ENCODE assay signal across 10 cellular contexts in genomic region chr19:4506449-4507149, GRCh38.
DNase-seq lines count a peak whose midpoint lies in the region; TF ChIP-seq lines count a peak whose summit lies in the region.
"Had no signal": no experiment of that assay in that cellular context is flagged by ENCODE, and none has a peak within 500 bp of the region (broad histone marks: within the 10 kb centered on the region; RNA-seq: fewer than 3 reads in every experiment).

No MANE protein-coding gene starts in this region.

- TF ChIP-seq CTCF in AG04449 (IDR thresholded peaks at IDR 0.05; ENCODE audit: insufficient read depth, low read length, missing control alignments) (no peak), foreskin fibroblast (IDR thresholded peaks at IDR 0.05; ENCODE audit: low read depth, low read length) (no peak)

- peak; percentile 17 for DNase-seq in AG04449 (ENCODE audit: low read depth, low spot score)
- DNase-seq in GM03348 (ENCODE audit: low spot score): peak; percentile 58
- DNase-seq in UCSD-AML1 (lab: John Stamatoyannopoulos, UW; ENCODE audit: unreplicated experiment): peak; percentile 41
- peak; percentile 56 to 73 for DNase-seq in foreskin fibroblast
- DNase-seq in cerebellar cortex (ENCODE audit: low spot score): no peak
- DNase-seq in NCI-H2196 treated with DMSO at 0.1 percent for 48 hours (lab: John Stamatoyannopoulos, UW; ENCODE audit: unreplicated experiment): no peak
- no peak for DNase-seq in HUDEP-2 (lab: John Stamatoyannopoulos, UW; ENCODE audit: unreplicated experiment in 76 of 76)
- DNase-seq in NCI-H1436 treated with DMSO at 0.1 percent for 48 hours (lab: John Stamatoyannopoulos, UW): no peak
- DNase-seq: activated gamma-delta T cell, NCI-H146 had no signal

- POLR2A ChIA-PET in AG04449 (lab: Yijun Ruan, JAX): no interaction called here

- CTCF ChIA-PET in AG04449 (lab: Yijun Ruan, JAX): interaction anchor here (2.3 kb wide), 1 partner anchor 19 kb away, joined by 10 read pairs; no protein-coding TSS in a partner anchor

- H3K4me3 ChIP-seq in AG04449 (ENCODE audit: low read depth, low read length) (no peak overlapping the region), foreskin fibroblast (ENCODE audit: low read depth in 1 of 2, low read length in 2 of 2) (no peak overlapping the region)

Comparison
In these comparisons a context has a peak if more than half of its experiments do, and no peak if none do; other contexts are left out.
1. DNase-seq: peak in AG04449 (single experiment), GM03348 (single experiment), UCSD-AML1 (single experiment) and foreskin fibroblast (2 of 2); none in cerebellar cortex (single experiment), NCI-H2196 treated with DMSO at 0.1 percent for 48 hours (single experiment), HUDEP-2 (0 of 76) and NCI-H1436 treated with DMSO at 0.1 percent for 48 hours (single experiment).